11 cellular contexts compared by ENCODE assay signal in genomic region chr1:44777969-44778635, GRCh38. TPM values are rescaled to one million over a fixed set of nuclear protein-coding genes. Genes with fewer than 3 reads are reported as not detected.
DNase-seq lines count a peak whose midpoint lies in the region; FAIRE-seq and TF ChIP-seq lines count a peak whose summit lies in the region.
"Had no signal": no experiment of that assay in that cellular context is flagged by ENCODE, and none has a peak within 500 bp of the region (broad histone marks: within the 10 kb centered on the region; RNA-seq: fewer than 3 reads in every experiment).

No MANE protein-coding gene starts in this region.

- H3K4me2 ChIP-seq in DOHH2 (ENCODE audit: low read length) (peak overlapping the region; percentile 74), astrocyte (ENCODE audit: low read length) (peak overlapping the region; percentile 95)

- H3K4me3 ChIP-seq in DOHH2 (ENCODE audit: low read length) (peak overlapping the region; percentile 99), LNCaP clone FGC (ENCODE audit: low read depth, low read length) (peak overlapping the region; percentile 98), astrocyte (ENCODE audit: insufficient read depth, low read depth, low read length) (peak overlapping the region; percentile 86)
- H3K4me3 ChIP-seq: body of pancreas had no signal

- peaks cover 73% of the 10 kb centered on the region for H3K36me3 ChIP-seq in DOHH2 (ENCODE audit: control insufficient read depth, low read length)
- H3K36me3 ChIP-seq in astrocyte (ENCODE audit: insufficient read depth, low read length): peaks cover 27% of the 10 kb centered on the region

- H3K9me3 Mint-ChIP-seq in astrocyte (ENCODE audit: unreplicated experiment) (no peaks in the 10 kb centered on the region), nephron progenitor cell (no peaks in the 10 kb centered on the region)

- TF ChIP-seq CTCF in DOHH2 (IDR thresholded peaks at IDR 0.05; ENCODE audit: low read depth, low read length, poor library complexity, severe bottlenecking) (no peak), LNCaP clone FGC (IDR thresholded peaks at IDR 0.05; ENCODE audit: control insufficient read depth, extremely low read depth, insufficient read depth) (no peak), astrocyte (IDR thresholded peaks at IDR 0.05; ENCODE audit: insufficient read depth, low read depth, low read length) (no peak), nephron progenitor cell (IDR thresholded peaks at IDR 0.05) (no peak)

- H3K27ac ChIP-seq in DOHH2 (ENCODE audit: low read depth, low read length): peak overlapping the region; percentile 78
- no peak overlapping the region for H3K27ac ChIP-seq in astrocyte (ENCODE audit: low read depth, low read length)
- H3K27ac ChIP-seq: body of pancreas had no signal

- H4K20me1 ChIP-seq in DOHH2 (ENCODE audit: control insufficient read depth, insufficient read depth, low read depth, low read length) (peaks cover 12% of the 10 kb centered on the region), astrocyte (ENCODE audit: insufficient read depth, low read length) (peaks cover 55% of the 10 kb centered on the region)

- H3K27me3 Mint-ChIP-seq in astrocyte (ENCODE audit: low read depth, unreplicated experiment) (no peaks in the 10 kb centered on the region), nephron progenitor cell (ENCODE audit: low read depth, poor library complexity) (peaks cover 10% of the 10 kb centered on the region)

- H3K4me1 Mint-ChIP-seq in astrocyte (ENCODE audit: low read depth, unreplicated experiment) (peaks cover 20% of the 10 kb centered on the region), nephron progenitor cell (peaks cover 44% of the 10 kb centered on the region)

- H3K4me1 ChIP-seq in DOHH2 (ENCODE audit: control insufficient read depth, low read length) (peaks cover 38% of the 10 kb centered on the region), astrocyte (ENCODE audit: insufficient read depth, low read length) (peaks cover 18% of the 10 kb centered on the region)

- peaks cover 54% of the 10 kb centered on the region for H3K79me2 ChIP-seq in DOHH2 (ENCODE audit: control insufficient read depth, low read length)
- peaks cover 45% of the 10 kb centered on the region for H3K79me2 ChIP-seq in astrocyte (ENCODE audit: insufficient read depth, low read length)

- peak overlapping the region; percentile 92 for H3K4me3 Mint-ChIP-seq in astrocyte (ENCODE audit: unreplicated experiment)
- peak overlapping the region; percentile 89 for H3K4me3 Mint-ChIP-seq in nephron progenitor cell

- H3K27me3 ChIP-seq in DOHH2 (ENCODE audit: control insufficient read depth, low read length) (no peaks in the 10 kb centered on the region), astrocyte (ENCODE audit: insufficient read depth, low read length) (no peaks in the 10 kb centered on the region)
- H3K27me3 ChIP-seq: body of pancreas had no signal

- no peaks in the 10 kb centered on the region for H3K9me2 ChIP-seq in DOHH2 (replicated peaks; ENCODE audit: control insufficient read depth, low read length)

- H3K36me3 Mint-ChIP-seq in astrocyte (ENCODE audit: low read depth, unreplicated experiment) (peaks cover 25% of the 10 kb centered on the region), nephron progenitor cell (ENCODE audit: low read depth) (peaks cover 56% of the 10 kb centered on the region)

- H3K9me3 ChIP-seq in DOHH2 (ENCODE audit: control insufficient read depth, insufficient read depth, low read length): no peaks in the 10 kb centered on the region
- no peaks in the 10 kb centered on the region for H3K9me3 ChIP-seq in astrocyte (ENCODE audit: insufficient read depth, low read depth, low read length)
- H3K9me3 ChIP-seq: body of pancreas had no signal

- H3K9ac ChIP-seq in astrocyte (ENCODE audit: low read length): peak overlapping the region; percentile 97

- no peak for FAIRE-seq in astrocyte (lab: Jason Lieb, UNC)

- H3K27ac Mint-ChIP-seq in astrocyte (ENCODE audit: unreplicated experiment): peak overlapping the region; percentile 28
- peak overlapping the region; percentile 90 for H3K27ac Mint-ChIP-seq in nephron progenitor cell

- DNase-seq in LNCaP clone FGC (ENCODE audit: low read depth) (no peak), astrocyte (ENCODE audit: low read depth) (no peak), nephron progenitor cell (no peak), inferior parietal cortex (ENCODE audit: extremely low spot score) (no peak), NCI-H226 (no peak)
- no peak for DNase-seq in activated CD8-positive, alpha-beta memory T cell treated with anti-CD3 and anti-CD28 coated beads for 24 hours
- DNase-seq: body of pancreas, hypothalamus, NCI-H1092, substantia nigra had no signal

- H2AFZ ChIP-seq in astrocyte (ENCODE audit: low read depth, low read length): no peak overlapping the region

- peaks cover 73% of the 10 kb centered on the region for H3F3A ChIP-seq in DOHH2 (ENCODE audit: control insufficient read depth, insufficient read depth)

RNA-seq across cellular contexts. Expression of gene RPS8, which starts 2.8 kb away (rescaled TPM):
- 1,108 and 1,187 TPM in 2 replicates for total RNA-seq in astrocyte

RNA-seq across cellular contexts. Expression of gene BEST4, which starts 9.9 kb away (rescaled TPM):
- 0.26 TPM in 1 of 2 replicates, not detected in the other for total RNA-seq in astrocyte

RNA-seq across cellular contexts. Expression of gene PLK3, which starts 22.1 kb away (rescaled TPM):
- 62.0 and 66.4 TPM in 2 replicates for total RNA-seq in astrocyte

RNA-seq across cellular contexts. Expression of gene DYNLT4, which starts 29.0 kb away (rescaled TPM):
- total RNA-seq in astrocyte: 0.50 and 0.53 TPM in 2 replicates

RNA-seq across cellular contexts. Expression of gene BTBD19, which starts 30.2 kb away (rescaled TPM):
- total RNA-seq in astrocyte: 30.3 and 30.6 TPM in 2 replicates
